16 cellular contexts compared by ENCODE assay signal in genomic region chr18:9930299-9930884, GRCh38. TPM values are rescaled to one million over a fixed set of nuclear protein-coding genes. Genes with fewer than 3 reads are reported as not detected.
A peak's percentile ranks its signal among the peaks of the same experiment; 100 is the strongest.
DNase-seq lines count a peak whose midpoint lies in the region; ATAC-seq and TF ChIP-seq lines count a peak whose summit lies in the region.
"Had no signal": no experiment of that assay in that cellular context is flagged by ENCODE, and none has a peak within 500 bp of the region (broad histone marks: within the 10 kb centered on the region; RNA-seq: fewer than 3 reads in every experiment).

No MANE protein-coding gene starts in this region.

- H3K4me3 Mint-ChIP-seq in CD4-positive, CD25-positive, alpha-beta regulatory T cell, result peak overlapping the region in 1 of 4 donors; percentile 26
- H3K4me3 Mint-ChIP-seq in endodermal cell (no peak overlapping the region), neural progenitor cell (no peak overlapping the region)
- H3K4me3 Mint-ChIP-seq: B cell, GM23338 had no signal

- H3K9ac ChIP-seq in endodermal cell (ENCODE audit: extremely low read depth, low read length, poor library complexity, severe bottlenecking), result no peak overlapping the region
- no peak overlapping the region for H3K9ac ChIP-seq in neural progenitor cell

- no peak overlapping the region for H3K27ac Mint-ChIP-seq in CD4-positive, CD25-positive, alpha-beta regulatory T cell
- H3K27ac Mint-ChIP-seq in endodermal cell, result peak overlapping the region; percentile 5
- H3K27ac Mint-ChIP-seq in neural progenitor cell, result no peak overlapping the region
- H3K27ac Mint-ChIP-seq: B cell had no signal

- intact Hi-C loops in ovary (cut with DNase I), result no loop called here

- TF ChIP-seq EP300 in ovary (IDR thresholded peaks at IDR 0.05), result no peak

- WGBS in endodermal cell (ENCODE audit: insufficient coverage in 1 of 2, insufficient read length in 1 of 2), 2 experiments, result 90 to 94% methylated on average over 2 to 3 of the region's 3 CpGs
- WGBS in ovary, 3 donors, result 84% methylated on average over 3 of the region's 3 CpGs

- H3K4me3 ChIP-seq in CD4-positive, CD25-positive, alpha-beta regulatory T cell (ENCODE audit: low read depth, low read length), result peak overlapping the region; percentile 2
- H3K4me3 ChIP-seq in endodermal cell (ENCODE audit: low read length) (no peak overlapping the region), neural progenitor cell (no peak overlapping the region), ovary (no peak overlapping the region)
- H3K4me3 ChIP-seq: GM23338 had no signal

- no peak for TF ChIP-seq CTCF in endodermal cell (conservative IDR thresholded peaks at IDR 0.05)
- no peak for TF ChIP-seq CTCF in neural progenitor cell (IDR thresholded peaks at IDR 0.05)
- no peak for TF ChIP-seq CTCF in ovary (IDR thresholded peaks at IDR 0.05)

- peaks cover 42 to 72% (median 62%) of the 10 kb centered on the region in 4 donors for H3K4me1 Mint-ChIP-seq in CD4-positive, CD25-positive, alpha-beta regulatory T cell
- H3K4me1 Mint-ChIP-seq in endodermal cell, result peaks cover 38% of the 10 kb centered on the region
- peaks cover 9% of the 10 kb centered on the region for H3K4me1 Mint-ChIP-seq in neural progenitor cell

- H3K9me3 ChIP-seq in CD4-positive, CD25-positive, alpha-beta regulatory T cell (ENCODE audit: control insufficient read depth in 2 of 2, low read length in 2 of 2), result no peaks in the 10 kb centered on the region
- H3K9me3 ChIP-seq in endodermal cell (ENCODE audit: control insufficient read depth, low read length) (no peaks in the 10 kb centered on the region), neural progenitor cell (ENCODE audit: low read depth) (no peaks in the 10 kb centered on the region), ovary (no peaks in the 10 kb centered on the region)

- no peaks in the 10 kb centered on the region for H3K9me3 Mint-ChIP-seq in CD4-positive, CD25-positive, alpha-beta regulatory T cell
- H3K9me3 Mint-ChIP-seq in endodermal cell (no peaks in the 10 kb centered on the region), neural progenitor cell (no peaks in the 10 kb centered on the region)
- H3K9me3 Mint-ChIP-seq: CD4-positive, alpha-beta memory T cell; GM23338 had no signal

- no peak overlapping the region for H3K27ac ChIP-seq in CD4-positive, CD25-positive, alpha-beta regulatory T cell (ENCODE audit: insufficient read depth, low read length, poor library complexity, severe bottlenecking)
- H3K27ac ChIP-seq in endodermal cell (ENCODE audit: low read depth, low read length) (no peak overlapping the region), neural progenitor cell (no peak overlapping the region), ovary (no peak overlapping the region)

- no peaks in the 10 kb centered on the region for H3K27me3 ChIP-seq in CD4-positive, CD25-positive, alpha-beta regulatory T cell (ENCODE audit: control insufficient read depth, insufficient read depth, low read length)
- H3K27me3 ChIP-seq in endodermal cell (ENCODE audit: control insufficient read depth, insufficient read depth, low read length, poor library complexity, severe bottlenecking) (no peaks in the 10 kb centered on the region), neural progenitor cell (no peaks in the 10 kb centered on the region), ovary (no peaks in the 10 kb centered on the region)

- H3F3A ChIP-seq in neural progenitor cell (ENCODE audit: low read depth), result no peaks in the 10 kb centered on the region

- DNase-seq in CD4-positive, CD25-positive, alpha-beta regulatory T cell, result no peak
- DNase-seq in OCI-M1 (lab: John Stamatoyannopoulos, UW) (peak; percentile 71), endodermal cell (no peak), neural progenitor cell (ENCODE audit: low spot score) (no peak), NOMO-1 treated with dmso at 0.1 percent for 144 hours (lab: John Stamatoyannopoulos, UW; ENCODE audit: unreplicated experiment) (no peak), NCI-H446 (lab: John Stamatoyannopoulos, UW) (no peak), ovary (no peak)
- DNase-seq: C1 segment of cervical spinal cord; CD4-positive, alpha-beta memory T cell; DMS153; DMS79 treated with DMSO at 0.1 percent for 48 hours; EL; H7 had no signal

- H4K20me1 ChIP-seq in neural progenitor cell (ENCODE audit: low read depth), result peaks cover 63% of the 10 kb centered on the region

- H3K27me3 Mint-ChIP-seq in CD4-positive, CD25-positive, alpha-beta regulatory T cell, result no peaks in the 10 kb centered on the region
- H3K27me3 Mint-ChIP-seq in endodermal cell (ENCODE audit: insufficient read depth), result no peaks in the 10 kb centered on the region
- peaks cover 2% of the 10 kb centered on the region for H3K27me3 Mint-ChIP-seq in neural progenitor cell (ENCODE audit: insufficient read depth, low read depth)
- H3K27me3 Mint-ChIP-seq: B cell; CD4-positive, alpha-beta memory T cell had no signal

- H3K4me1 ChIP-seq in CD4-positive, CD25-positive, alpha-beta regulatory T cell (ENCODE audit: control insufficient read depth, insufficient read depth, low read length, poor library complexity, severe bottlenecking), result peaks cover 44% of the 10 kb centered on the region
- H3K4me1 ChIP-seq in endodermal cell (ENCODE audit: control insufficient read depth, insufficient read depth, low read length) (peaks cover 9% of the 10 kb centered on the region), neural progenitor cell (peaks cover 30% of the 10 kb centered on the region), ovary (ENCODE audit: insufficient read depth) (peaks cover 5% of the 10 kb centered on the region)

- H3K79me2 ChIP-seq in neural progenitor cell (ENCODE audit: low read depth), result peaks cover 93% of the 10 kb centered on the region

- H3K36me3 ChIP-seq in CD4-positive, CD25-positive, alpha-beta regulatory T cell (ENCODE audit: control insufficient read depth, insufficient read depth, low read length), result peaks cover 18% of the 10 kb centered on the region
- peaks cover 31% of the 10 kb centered on the region for H3K36me3 ChIP-seq in endodermal cell (ENCODE audit: control insufficient read depth, insufficient read depth, low read length)
- no peaks in the 10 kb centered on the region for H3K36me3 ChIP-seq in neural progenitor cell
- no peaks in the 10 kb centered on the region for H3K36me3 ChIP-seq in ovary

- H3K36me3 Mint-ChIP-seq in CD4-positive, CD25-positive, alpha-beta regulatory T cell, result peaks cover 16% of the 10 kb centered on the region
- peaks cover 29% of the 10 kb centered on the region for H3K36me3 Mint-ChIP-seq in endodermal cell (ENCODE audit: low read depth)
- H3K36me3 Mint-ChIP-seq in neural progenitor cell, result peaks cover 10% of the 10 kb centered on the region

- peak overlapping the region; percentile 26 for H3K4me2 ChIP-seq in neural progenitor cell

- TF ChIP-seq POLR2A in ovary (IDR thresholded peaks at IDR 0.05), result no peak

- ATAC-seq in CD4-positive, CD25-positive, alpha-beta regulatory T cell (ENCODE audit: low read depth in 2 of 2), result no peak
- ATAC-seq: GM23338, HepG2 had no signal

- no peak overlapping the region for H2AFZ ChIP-seq in neural progenitor cell (replicated peaks)
- H2AFZ ChIP-seq: GM23338 had no signal

RNA-seq across cellular contexts. Expression of gene VAPA, which starts 16.6 kb away (rescaled TPM):
- total RNA-seq in CD4-positive, CD25-positive, alpha-beta regulatory T cell, result 163 TPM
- 100 to 1,000 TPM; 253 to 286 (median 269) TPM for polyA plus RNA-seq in CD4-positive, CD25-positive, alpha-beta regulatory T cell
- total RNA-seq in endodermal cell, result 100 to 1,000 TPM; 122 to 168 TPM
- polyA plus RNA-seq in endodermal cell (2013, experiment 1 of 2), result 166 TPM
- polyA plus RNA-seq in endodermal cell (2013, experiment 2 of 2), result 158 TPM
- 165 and 285 TPM in 2 replicates for total RNA-seq in neural progenitor cell (ENCODE audit: low replicate concordance)
- total RNA-seq in ovary, result 100 to 1,000 TPM; 184 to 369 (median 254) TPM
- polyA plus RNA-seq in ovary, result 100 to 1,000 TPM; 164 to 339 TPM

RNA-seq across cellular contexts. Expression of gene TXNDC2, which starts 44.6 kb away (rescaled TPM):
- total RNA-seq in CD4-positive, CD25-positive, alpha-beta regulatory T cell, result not detected
- not detected for polyA plus RNA-seq in CD4-positive, CD25-positive, alpha-beta regulatory T cell
- not detected for total RNA-seq in endodermal cell
- 0.07 TPM for polyA plus RNA-seq in endodermal cell (2013, experiment 1 of 2)
- polyA plus RNA-seq in endodermal cell (2013, experiment 2 of 2), result not detected
- total RNA-seq in neural progenitor cell (ENCODE audit: low replicate concordance), result not detected in 2 replicates
- under 1 TPM in 6 of 7 donors, not detected in 1; 0.11 to 0.91 (median 0.36) TPM for total RNA-seq in ovary
- under 1 TPM; 0.10 to 0.55 TPM for polyA plus RNA-seq in ovary
- total RNA-seq: CD4-positive, alpha-beta memory T cell; GM23338; H7; HepG2 had no signal
- polyA plus RNA-seq: CD4-positive, alpha-beta memory T cell; HepG2 had no signal
